ENCODE assay signal across 25 cellular contexts in genomic region chr7:11472646-11473045, GRCh38.
"Had no signal": no experiment of that assay in that cellular context is flagged by ENCODE, and none has a peak within 500 bp of the region (broad histone marks: within the 10 kb centered on the region; RNA-seq: fewer than 3 reads in every experiment).

No MANE protein-coding gene starts in this region.

- ATAC-seq: esophagus mucosa, gastrocnemius medialis, heart left ventricle, left lung, left ventricle myocardium superior, lower lobe of right lung, mucosa of descending colon had no signal

- DNase-seq: dermis blood vessel endothelial cell; dorsolateral prefrontal cortex; effector CD4-positive, alpha-beta T cell; effector memory CD4-positive, alpha-beta T cell; erythroblast; esophagus squamous epithelium; foreskin fibroblast; foreskin melanocyte; gastrocnemius medialis; heart left ventricle; hypothalamus; immature natural killer cell; islet precursor cell; kidney; kidney glomerular epithelial cell; left colon; left lung; left ventricle myocardium superior; lower lobe of right lung; mesenchymal stem cell; mucosa of descending colon; naive B cell had no signal

- FAIRE-seq: colon, endothelial cell of umbilical vein, kidney had no signal
